In the genomic region with DNA sequence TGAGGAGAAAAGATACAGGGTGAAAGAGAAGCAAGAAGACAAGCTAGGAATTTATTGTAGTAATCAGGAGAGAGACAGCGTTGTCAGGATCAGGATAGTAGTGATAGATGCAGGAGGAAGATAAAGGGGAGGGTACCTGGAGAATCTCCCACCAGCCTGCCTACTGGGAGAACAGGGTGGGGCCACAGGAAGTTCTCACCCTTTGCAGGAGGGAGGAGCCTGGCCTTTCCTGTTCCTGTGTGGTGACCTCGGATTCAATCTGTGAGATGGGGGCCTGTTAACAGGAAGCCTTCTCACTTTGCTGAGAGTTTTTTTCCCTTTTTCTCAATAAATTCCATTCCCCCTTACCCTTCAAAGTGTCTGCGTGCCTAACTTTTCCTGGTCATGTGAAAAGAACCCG, we compare ENCODE assay signal across 1 cellular context.
TF ChIP-seq lines count a peak whose summit lies in the region.

No MANE protein-coding gene starts in this region.

TF ChIP-seq in endothelial cell of umbilical vein, 7 proteins besides CTCF, POLR2A, EP300 and RAD21 (continued from another document):
- TF ChIP-seq FOS (IDR thresholded peaks at IDR 0.05; ENCODE audit: borderline replicate concordance, insufficient read depth, low read length) = no peak
